Comparison of ENCODE assay signal across 10 cellular contexts in the genomic region with DNA sequence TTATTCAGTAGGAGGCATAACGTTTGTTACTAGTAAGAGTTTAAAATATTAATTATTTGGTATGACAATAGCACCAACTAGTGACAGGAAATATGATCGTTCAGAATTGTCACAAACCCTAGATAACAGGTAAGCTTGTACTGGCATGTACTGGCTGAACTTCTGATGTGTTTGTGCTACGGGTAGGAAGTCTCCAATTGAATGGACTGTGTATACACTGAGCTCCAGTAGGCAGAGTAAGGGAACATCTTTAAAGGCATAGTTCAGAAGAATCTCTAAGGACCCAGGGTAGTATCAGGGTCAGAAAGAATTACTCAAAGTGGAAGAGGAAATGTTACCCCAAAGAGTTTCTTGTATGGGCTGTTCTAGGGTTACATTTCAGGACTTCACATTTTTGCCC.
DNase-seq lines count a peak whose midpoint lies in the region; ATAC-seq, FAIRE-seq and TF ChIP-seq lines count a peak whose summit lies in the region.
"Had no signal": no experiment of that assay in that cellular context is flagged by ENCODE, and none has a peak within 500 bp of the region (broad histone marks: within the 10 kb centered on the region; RNA-seq: fewer than 3 reads in every experiment).

No MANE protein-coding gene starts in this region.

- H3K79me2 ChIP-seq in KMS-11 (ENCODE audit: insufficient read depth, low read depth) = no peaks in the 10 kb centered on the region

- H3K9ac ChIP-seq in KMS-11 = no peak overlapping the region

- no peaks in the 10 kb centered on the region for H3K4me1 ChIP-seq in KMS-11 (ENCODE audit: low read depth, poor library complexity, severe bottlenecking)

- TF ChIP-seq CTCF in KMS-11 (conservative IDR thresholded peaks at IDR 0.05; ENCODE audit: low read depth, low read length) = peak; percentile 27; the same call in 1 of the 2 replicates

- H3K27me3 ChIP-seq in KMS-11 (ENCODE audit: insufficient read depth, low read depth) = no peaks in the 10 kb centered on the region

- no peak for TF ChIP-seq POLR2A in GM12892 (IDR thresholded peaks at IDR 0.05; ENCODE audit: low read depth, low read length)

- no peak overlapping the region for H2AFZ ChIP-seq in KMS-11 (ENCODE audit: low read depth)

- no peak overlapping the region for H3K4me2 ChIP-seq in KMS-11

- no peaks in the 10 kb centered on the region for H3K36me3 ChIP-seq in KMS-11 (ENCODE audit: insufficient read depth)

- no peak overlapping the region for H3K27ac ChIP-seq in KMS-11

- FAIRE-seq in GM12892 (lab: Jason Lieb, UNC) = no peak

- DNase-seq in SHP77 treated with DMSO at 0.1 percent for 48 hours (lab: John Stamatoyannopoulos, UW) = peak; percentile 0
- DNase-seq in SHP77 (lab: John Stamatoyannopoulos, UW) = no peak
- peak; percentile 1 for DNase-seq in medulla oblongata (ENCODE audit: extremely low spot score)
- DNase-seq in GM12892 (ENCODE audit: insufficient read length) = no peak
- no peak for DNase-seq in GM19238 (ENCODE audit: insufficient read length, low spot score)
- DNase-seq: activated CD4-positive, alpha-beta T cell treated with anti-CD3 and anti-CD28 coated beads for 48 hours; stimulated activated CD4-positive, alpha-beta T cell treated with anti-CD3 and anti-CD28 coated beads, Interleukin-4, amount 100 ng/mL, for 4 hours had no signal

- ATAC-seq in GM21367 (IDR thresholded peaks at IDR 0.05; ENCODE audit: unreplicated experiment) (peak; percentile 64), HG03457 (IDR thresholded peaks at IDR 0.05; ENCODE audit: unreplicated experiment) (no peak)

- no peaks in the 10 kb centered on the region for H4K20me1 ChIP-seq in KMS-11 (ENCODE audit: insufficient read depth)

- H3K4me3 ChIP-seq in KMS-11 (IDR thresholded peaks at IDR 0.05; ENCODE audit: insufficient read depth, low read depth, low read length) = no peak overlapping the region

Comparison
In these comparisons a context has a peak if more than half of its experiments do, and no peak if none do; other contexts are left out.
1. DNase-seq: peak in SHP77 treated with DMSO at 0.1 percent for 48 hours (single experiment) and medulla oblongata (single experiment); none in SHP77 (0 of 2), GM12892 (single experiment) and GM19238 (single experiment).